1 cellular context compared by ENCODE assay signal in genomic region chr16:70610273-70611223, GRCh38.
TF ChIP-seq lines count a peak whose summit lies in the region.

No MANE protein-coding gene starts in this region.

TF ChIP-seq in K562, 482 proteins besides CTCF, POLR2A, EP300 and RAD21 (continued from another document):
- TF ChIP-seq ELK3 (CRISPR knock-in tag; IDR thresholded peaks at IDR 0.05), result no peak
- no peak for TF ChIP-seq TCF7 (IDR thresholded peaks at IDR 0.05; ENCODE audit: borderline replicate concordance)
- TF ChIP-seq YBX1 (IDR thresholded peaks at IDR 0.05), result no peak
- TF ChIP-seq TAF1 (IDR thresholded peaks at IDR 0.05; ENCODE audit: control insufficient read depth, extremely low read depth, insufficient read depth, low read length, severe bottlenecking), result no peak
- no peak for TF ChIP-seq MXI1 (IDR thresholded peaks at IDR 0.05; ENCODE audit: low read depth, low read length)
- TF ChIP-seq EP400 (IDR thresholded peaks at IDR 0.05), result no peak
- TF ChIP-seq SMC3 (conservative IDR thresholded peaks at IDR 0.05; ENCODE audit: insufficient read depth, low read depth, low read length), result no peak
- TF ChIP-seq HMG20B (CRISPR knock-in tag; IDR thresholded peaks at IDR 0.05), result no peak
